Comparison of ENCODE assay signal across 11 cellular contexts in genomic region chr4:128310266-128310697, GRCh38. TPM values are rescaled to one million over a fixed set of nuclear protein-coding genes. Genes with fewer than 3 reads are reported as not detected.
DNase-seq lines count a peak whose midpoint lies in the region; ATAC-seq and TF ChIP-seq lines count a peak whose summit lies in the region.
"Had no signal": no experiment of that assay in that cellular context is flagged by ENCODE, and none has a peak within 500 bp of the region (broad histone marks: within the 10 kb centered on the region; RNA-seq: fewer than 3 reads in every experiment).

No MANE protein-coding gene starts in this region.

- TF ChIP-seq CTCF in right atrium auricular region (IDR thresholded peaks at IDR 0.05) (peak in 1 of 2 donors; percentile 59), WI38 (IDR thresholded peaks at IDR 0.05; ENCODE audit: low read depth, low read length) (peak; percentile 18; the same call in 1 of the 2 replicates), testis (IDR thresholded peaks at IDR 0.05) (no peak)

- H3K27ac ChIP-seq in right atrium auricular region (peak overlapping the region in 1 of 2 donors; percentile 55), aorta (ENCODE audit: low read depth in 1 of 2, low read length in 2 of 2) (no peak overlapping the region), testis (no peak overlapping the region)
- H3K27ac ChIP-seq: skin epidermis had no signal

- H3K4me3 ChIP-seq in right atrium auricular region (no peak overlapping the region), WI38 (ENCODE audit: low read depth, low read length) (no peak overlapping the region), aorta (ENCODE audit: low read length in 2 of 2) (no peak overlapping the region), testis (no peak overlapping the region)
- H3K4me3 ChIP-seq: skin epidermis had no signal

- H3K9me3 ChIP-seq in right atrium auricular region (no peaks in the 10 kb centered on the region), aorta (ENCODE audit: control insufficient read depth, low read length) (no peaks in the 10 kb centered on the region), testis (no peaks in the 10 kb centered on the region)

- DNase-seq in Right ventricle myocardium inferior (ENCODE audit: missing footprints): no peak
- DNase-seq in right atrium auricular region (ENCODE audit: low spot score): no peak
- DNase-seq in iPS-NIHi11 (ENCODE audit: low spot score): peak; percentile 29
- no peak for DNase-seq in aorta
- no peak for DNase-seq in RPMI8226
- DNase-seq in testis: no peak
- no peak for DNase-seq in SKM-1 (lab: John Stamatoyannopoulos, UW; ENCODE audit: unreplicated experiment)
- DNase-seq: activated gamma-delta T cell, hippocampal formation had no signal

- intact Hi-C loops in Right ventricle myocardium inferior (cut with DNase I) (no loop called here), aorta (cut with DNase I) (no loop called here), testis (cut with DNase I; ENCODE audit: low total_unique reads) (no loop called here)

- ATAC-seq in Right ventricle myocardium inferior: peak; percentile 53
- no peak for ATAC-seq in aorta (ENCODE audit: low FRiP score)

- H3K4me1 ChIP-seq in right atrium auricular region (peaks cover 0 to 20% of the 10 kb centered on the region in 2 donors), aorta (ENCODE audit: control insufficient read depth in 1 of 2, insufficient read depth in 2 of 2, low read length in 2 of 2) (peaks cover 1 to 4% of the 10 kb centered on the region in 2 donors), testis (no peaks in the 10 kb centered on the region)

- H3K27me3 ChIP-seq in right atrium auricular region: no peaks in the 10 kb centered on the region
- no peaks in the 10 kb centered on the region for H3K27me3 ChIP-seq in aorta (ENCODE audit: control insufficient read depth in 1 of 2, insufficient read depth in 2 of 2, low read length in 1 of 2)
- no peaks in the 10 kb centered on the region for H3K27me3 ChIP-seq in testis

- TF ChIP-seq POLR2A in testis (IDR thresholded peaks at IDR 0.05): no peak

- WGBS in aorta, 2 donors: 66 to 68% methylated on average over 6 of the region's 6 CpGs
- 48 to 66% methylated on average over 5 to 6 of the region's 6 CpGs for WGBS in testis, 2 donors

- H3K36me3 ChIP-seq in right atrium auricular region: no peaks in the 10 kb centered on the region
- no peaks in the 10 kb centered on the region for H3K36me3 ChIP-seq in aorta (ENCODE audit: control insufficient read depth in 1 of 2, insufficient read depth in 2 of 2, low read length in 1 of 2)
- no peaks in the 10 kb centered on the region for H3K36me3 ChIP-seq in testis (ENCODE audit: low read depth, missing control alignments)

RNA-seq across cellular contexts. Expression of gene PGRMC2, which starts 22.7 kb away (rescaled TPM):
- total RNA-seq in Right ventricle myocardium inferior (66.1 TPM), right atrium auricular region (10 to 100 TPM; 21.2 to 36.3 TPM), aorta (10 to 100 TPM; 65.6 to 74.8 TPM), testis (10 to 100 TPM; 32.3 to 41.2 TPM)
- polyA plus RNA-seq in aorta (10 to 100 TPM; 49.0 to 53.5 TPM), testis (ENCODE audit: insufficient read depth, low read depth, low replicate concordance) (85.3 TPM)
